In genomic region chr17:48553190-48553547, GRCh38 we compare ENCODE assay signal across 15 cellular contexts. TPM values are rescaled to one million over a fixed set of nuclear protein-coding genes. Genes with fewer than 3 reads are reported as not detected.
DNase-seq lines count a peak whose midpoint lies in the region; ATAC-seq and TF ChIP-seq lines count a peak whose summit lies in the region.
"Had no signal": no experiment of that assay in that cellular context is flagged by ENCODE, and none has a peak within 500 bp of the region (broad histone marks: within the 10 kb centered on the region; RNA-seq: fewer than 3 reads in every experiment).

No MANE protein-coding gene starts in this region.

- H3K9me3 Mint-ChIP-seq in brain: peaks cover 0 to 3% (median 0%) of the 10 kb centered on the region in 5 experiments
- H3K9me3 Mint-ChIP-seq in mesothelial cell of epicardium: no peaks in the 10 kb centered on the region
- H3K9me3 Mint-ChIP-seq: activated CD8-positive, alpha-beta T cell treated with anti-CD3 and anti-CD28 coated beads for 36 hours had no signal

- H3K4me3 ChIP-seq in AG04449 (ENCODE audit: low read depth, low read length): peak overlapping the region; percentile 37
- H3K4me3 ChIP-seq: vagina had no signal

- ATAC-seq in HG03469 (IDR thresholded peaks at IDR 0.05; ENCODE audit: unreplicated experiment) (no peak), esophagus mucosa (no peak), HG02588 (IDR thresholded peaks at IDR 0.05; ENCODE audit: unreplicated experiment) (no peak)
- ATAC-seq: activated CD8-positive, alpha-beta T cell treated with anti-CD3 and anti-CD28 coated beads for 36 hours; Right ventricle myocardium inferior had no signal

- peak overlapping the region in 4 of 5 experiments; percentile 80 to 92 (median 83) for H3K4me3 Mint-ChIP-seq in brain
- H3K4me3 Mint-ChIP-seq in mesothelial cell of epicardium: peak overlapping the region; percentile 84
- H3K4me3 Mint-ChIP-seq: activated CD8-positive, alpha-beta T cell treated with anti-CD3 and anti-CD28 coated beads for 36 hours had no signal

- H3K27me3 Mint-ChIP-seq in brain (peaks cover 98% of the 10 kb centered on the region), mesothelial cell of epicardium (ENCODE audit: low read depth) (peaks cover 4% of the 10 kb centered on the region)

- H3K27ac Mint-ChIP-seq in brain: peak overlapping the region in 4 of 5 experiments; percentile 67 to 98 (median 84)
- H3K27ac Mint-ChIP-seq in mesothelial cell of epicardium: peak overlapping the region; percentile 100
- H3K27ac Mint-ChIP-seq: activated CD8-positive, alpha-beta T cell treated with anti-CD3 and anti-CD28 coated beads for 36 hours had no signal

- no peak for TF ChIP-seq CTCF in AG04449 (IDR thresholded peaks at IDR 0.05; ENCODE audit: insufficient read depth, low read length, missing control alignments)
- TF ChIP-seq CTCF in brain (conservative IDR thresholded peaks at IDR 0.05): no peak
- no peak for TF ChIP-seq CTCF in mesothelial cell of epicardium (IDR thresholded peaks at IDR 0.05; ENCODE audit: unreplicated experiment)

- H3K36me3 Mint-ChIP-seq in brain (no peaks in the 10 kb centered on the region), mesothelial cell of epicardium (peaks cover 19% of the 10 kb centered on the region)

- POLR2A ChIA-PET in AG04449 (lab: Yijun Ruan, JAX): interaction anchor here (0.9 kb wide), 1 partner anchor 12 kb away, joined by 4 read pairs; no protein-coding TSS in a partner anchor

- DNase-seq in AG04449 (ENCODE audit: low read depth, low spot score) (no peak), mesothelial cell of epicardium (ENCODE audit: low spot score in 2 of 2, unreplicated experiment in 2 of 2) (no peak)
- DNase-seq: ACHN; activated CD8-positive, alpha-beta T cell treated with anti-CD3 and anti-CD28 coated beads for 36 hours; NCI-H1417 treated with DMSO at 0.1 percent for 48 hours; NCI-H526; stimulated activated CD4-positive, alpha-beta T cell treated with anti-CD3 and anti-CD28 coated beads, Interleukin-12 subunit alpha, Interleukin-12 subunit beta, amount 100 ng/mL, for 4 hours; T-helper 9 cell had no signal

- CTCF ChIA-PET in AG04449 (lab: Yijun Ruan, JAX): interaction anchor here (1.5 to 1.8 kb wide), 2 partner anchors 9 to 36 kb away, joined by 4 to 5 read pairs; no protein-coding TSS in a partner anchor

- H3K4me1 Mint-ChIP-seq in brain (peaks cover 58% of the 10 kb centered on the region), mesothelial cell of epicardium (peaks cover 85% of the 10 kb centered on the region)

RNA-seq across cellular contexts. Expression of gene HOXB2, which starts 8.3 kb away (rescaled TPM):
- 168 TPM for polyA plus RNA-seq in brain (ENCODE audit: insufficient read depth, low read depth, low replicate concordance)
- total RNA-seq in mesothelial cell of epicardium (46.6 to 47.2 TPM (median 46.7 TPM) in 3 replicates), esophagus mucosa (14.1 TPM)
- total RNA-seq: cerebellum had no signal

RNA-seq across cellular contexts. Expression of gene HOXB1, which starts 22.4 kb away (rescaled TPM):
- not detected for polyA plus RNA-seq in brain (ENCODE audit: insufficient read depth, low read depth, low replicate concordance)
- total RNA-seq in mesothelial cell of epicardium: 0.24 to 0.43 TPM (median 0.25 TPM) in 3 replicates
- 0.24 TPM for total RNA-seq in esophagus mucosa
- total RNA-seq: activated CD8-positive, alpha-beta T cell treated with anti-CD3 and anti-CD28 coated beads for 36 hours; cerebellum; Right ventricle myocardium inferior; vagina had no signal

RNA-seq across cellular contexts. Expression of gene HOXB4, which starts 25.0 kb away (rescaled TPM):
- polyA plus RNA-seq in brain (ENCODE audit: insufficient read depth, low read depth, low replicate concordance): 30.3 TPM
- total RNA-seq in mesothelial cell of epicardium (34.2 to 39.2 TPM (median 34.4 TPM) in 3 replicates), esophagus mucosa (2.4 TPM)

RNA-seq across cellular contexts. Expression of gene HOXB3, which starts 36.9 kb away (rescaled TPM):
- 41.6 TPM for polyA plus RNA-seq in brain (ENCODE audit: insufficient read depth, low read depth, low replicate concordance)
- total RNA-seq in mesothelial cell of epicardium (282 to 303 TPM (median 282 TPM) in 3 replicates), esophagus mucosa (6.0 TPM)
- total RNA-seq: cerebellum had no signal

RNA-seq across cellular contexts. Expression of gene HOXB5, which starts 40.4 kb away (rescaled TPM):
- 234 TPM for polyA plus RNA-seq in brain (ENCODE audit: insufficient read depth, low read depth, low replicate concordance)
- total RNA-seq in mesothelial cell of epicardium: 28.6 to 32.4 TPM (median 31.1 TPM) in 3 replicates
- 0.16 TPM for total RNA-seq in esophagus mucosa
- total RNA-seq: activated CD8-positive, alpha-beta T cell treated with anti-CD3 and anti-CD28 coated beads for 36 hours; cerebellum; Right ventricle myocardium inferior had no signal

Comparison
In these comparisons a context has a peak if more than half of its experiments do, and no peak if none do; other contexts are left out.
1. RNA of gene HOXB4, which starts 25.0 kb away (total RNA-seq): 34.2 to 39.2 TPM in mesothelial cell of epicardium; 2.4 TPM in esophagus mucosa (single experiment); every median in the first group is over 10 times any median in the second.